In genomic region chr5:169701910-169702451, GRCh38 we compare ENCODE assay signal across 8 cellular contexts.
A peak's percentile ranks its signal among the peaks of the same experiment; 100 is the strongest.
DNase-seq lines count a peak whose midpoint lies in the region; FAIRE-seq and TF ChIP-seq lines count a peak whose summit lies in the region.

No MANE protein-coding gene starts in this region.

- H3K9me3 ChIP-seq in H1 (ENCODE audit: insufficient read depth in 2 of 2, low read depth in 1 of 2, low read length in 1 of 2) (no peaks in the 10 kb centered on the region; a peak in 1 of 4 replicates), prostate gland (no peaks in the 10 kb centered on the region), vagina (no peaks in the 10 kb centered on the region)

- intact Hi-C loops in prostate gland (cut with DNase I) (loop anchor here (5.0 kb wide), 1 partner anchor 280 kb away; the partner anchor contains the start of gene INSYN2B), vagina (cut with DNase I) (loop anchor here (10.0 kb wide), 1 partner anchor 283 kb away; the partner anchor contains the start of gene INSYN2B)

- no peak overlapping the region for H3K4me2 ChIP-seq in H1 (ENCODE audit: insufficient read depth in 1 of 2, low read depth in 2 of 2, low read length in 2 of 2)

- no peaks in the 10 kb centered on the region for H3K4me1 ChIP-seq in H1 (replicated peaks in 1 of 4; ENCODE audit: control insufficient read depth in 3 of 4, insufficient read depth in 4 of 4, low read length in 3 of 4)
- H3K4me1 ChIP-seq in prostate gland (replicated peaks): no peaks in the 10 kb centered on the region
- H3K4me1 ChIP-seq in vagina: no peaks in the 10 kb centered on the region

- no peak overlapping the region for H4K91ac ChIP-seq in H1 (replicated peaks; ENCODE audit: insufficient read length, low read length)

- H4K8ac ChIP-seq in H1 (ENCODE audit: extremely low read depth, insufficient read depth, low read length): no peak overlapping the region

- no peak for TF ChIP-seq EP300 in H1 (IDR thresholded peaks at IDR 0.05; ENCODE audit: borderline replicate concordance in 1 of 2, low read depth in 2 of 2, low read length in 2 of 2)

- no peak overlapping the region for H3K18ac ChIP-seq in H1 (ENCODE audit: extremely low read depth, low read length)

- no peak overlapping the region for H3K56ac ChIP-seq in H1 (replicated peaks; ENCODE audit: insufficient read length, low read depth, low read length)

- no peaks in the 10 kb centered on the region for H3K27me3 ChIP-seq in H1 (replicated peaks in 1 of 4; ENCODE audit: control insufficient read depth in 3 of 4, extremely low read depth in 1 of 4, insufficient read depth in 3 of 4, low read length in 3 of 4)
- peaks cover 3% of the 10 kb centered on the region for H3K27me3 ChIP-seq in prostate gland (replicated peaks; ENCODE audit: insufficient read depth)
- H3K27me3 ChIP-seq in vagina: no peaks in the 10 kb centered on the region

- no peaks in the 10 kb centered on the region for H4K20me1 ChIP-seq in H1 (replicated peaks in 1 of 2; ENCODE audit: control insufficient read depth in 1 of 2, insufficient read depth in 2 of 2, low read length in 2 of 2)

- no peaks in the 10 kb centered on the region for H3K36me3 ChIP-seq in H1 (ENCODE audit: control insufficient read depth in 2 of 4, insufficient read depth in 4 of 4, low read length in 3 of 4)
- H3K36me3 ChIP-seq in prostate gland: no peaks in the 10 kb centered on the region
- H3K36me3 ChIP-seq in vagina: no peaks in the 10 kb centered on the region

- no peak overlapping the region for H3K27ac ChIP-seq in H1 (ENCODE audit: low read depth, low read length)
- no peak overlapping the region for H3K27ac ChIP-seq in prostate gland
- no peak overlapping the region for H3K27ac ChIP-seq in vagina

- H2BK15ac ChIP-seq in H1 (ENCODE audit: low read length): no peak overlapping the region

- no peaks in the 10 kb centered on the region for H3K79me2 ChIP-seq in H1 (ENCODE audit: control insufficient read depth in 1 of 2, insufficient read depth in 2 of 2, low read length in 2 of 2)

- no peak for TF ChIP-seq POLR2A in H1 (IDR thresholded peaks at IDR 0.05; ENCODE audit: control extremely low read depth in 1 of 2, low read depth in 2 of 2, low read length in 2 of 2)
- no peak for TF ChIP-seq POLR2A in prostate gland (IDR thresholded peaks at IDR 0.05)
- TF ChIP-seq POLR2A in vagina (IDR thresholded peaks at IDR 0.05): no peak

- POLR2A ChIA-PET in H1 (lab: Charles Lee; ENCODE audit: partially characterized antibody): no interaction called here

- H2BK120ac ChIP-seq in H1 (replicated peaks; ENCODE audit: low read depth, low read length): no peak overlapping the region

- no peaks in the 10 kb centered on the region for H3K79me1 ChIP-seq in H1 (ENCODE audit: low read depth, low read length)

- no peaks in the 10 kb centered on the region for H3K23me2 ChIP-seq in H1 (ENCODE audit: low read depth, low read length)

- DNase-seq in NCI-H1092 treated with DMSO at 0.1 percent for 48 hours (lab: John Stamatoyannopoulos, UW) (peak; percentile 9), NCI-H1092 (lab: John Stamatoyannopoulos, UW) (no peak), NCI-H460 (ENCODE audit: extremely low read depth, low read depth) (peak; percentile 51), H1 (ENCODE audit: low read depth in 1 of 2, low spot score in 2 of 2) (no peak), prostate gland (ENCODE audit: low spot score) (no peak), vagina (ENCODE audit: extremely low spot score in 2 of 2) (no peak), NCI-H146 (lab: John Stamatoyannopoulos, UW) (no peak), NOMO-1 (lab: John Stamatoyannopoulos, UW; ENCODE audit: unreplicated experiment in 2 of 2) (no peak)

- H2BK20ac ChIP-seq in H1 (ENCODE audit: low read length): no peak overlapping the region

- H2AK5ac ChIP-seq in H1 (ENCODE audit: low read depth, low read length): no peak overlapping the region

- peak; percentile 66 to 74 for TF ChIP-seq RAD21 in H1 (IDR thresholded peaks at IDR 0.05 in 1 of 2, conservative IDR thresholded peaks at IDR 0.05 in 1 of 2; ENCODE audit: low read depth in 2 of 2, low read length in 2 of 2)

- no peak for FAIRE-seq in H1 (lab: Jason Lieb, UNC)

- no peak overlapping the region for H3K23ac ChIP-seq in H1 (ENCODE audit: insufficient read length)

- H3K4me3 ChIP-seq in H1 (ENCODE audit: extremely low read depth in 1 of 4, insufficient read depth in 2 of 4, low read depth in 3 of 4, low read length in 4 of 4) (no peak overlapping the region), prostate gland (no peak overlapping the region), vagina (no peak overlapping the region)

- no peak overlapping the region for H4K5ac ChIP-seq in H1 (ENCODE audit: insufficient read length, low read depth, low read length)

- CTCF ChIA-PET in H1 (lab: Charles Lee; ENCODE audit: partially characterized antibody): interaction anchor here (0.7 to 6.5 kb wide), 33 partner anchors 9 to 483 kb away, joined by 3 to 40 read pairs (median 4); partner anchors contain the start of gene INSYN2B

- peak in 2 of 3 experiments; percentile 31 to 54; a peak in 2 of 4 replicates for TF ChIP-seq CTCF in H1 (IDR thresholded peaks at IDR 0.05; ENCODE audit: control extremely low read depth in 1 of 3, insufficient read depth in 1 of 3, low read depth in 1 of 3, low read length in 3 of 3)
- TF ChIP-seq CTCF in prostate gland (IDR thresholded peaks at IDR 0.05): peak in 3 of 4 experiments; percentile 46 to 58 (median 57)
- no peak for TF ChIP-seq CTCF in vagina (IDR thresholded peaks at IDR 0.05)

- 83% methylated on average over 8 of the region's 8 CpGs; no CpG with 5 or more reads in 1 of the 2 experiments for WGBS in H1 (ENCODE audit: extremely low coverage in 1 of 2, insufficient coverage in 1 of 2, insufficient read length in 1 of 2, insufficient replicate concordance in 2 of 2, low coverage in 1 of 2, low lambda C conversion rate in 2 of 2, missing lambda C conversion rate in 1 of 2), 2 experiments
- WGBS in prostate gland: 53% methylated on average over 8 of the region's 8 CpGs

- H2AFZ ChIP-seq in H1 (ENCODE audit: low read length): no peak overlapping the region

- no peak overlapping the region for H3K4ac ChIP-seq in H1 (replicated peaks; ENCODE audit: insufficient read length, low read depth, low read length)

- H2BK12ac ChIP-seq in H1 (ENCODE audit: low read depth, low read length): no peak overlapping the region

- H3K9ac ChIP-seq in H1 (replicated peaks in 1 of 4; ENCODE audit: extremely low read depth in 1 of 4, low read depth in 3 of 4, low read length in 3 of 4): no peak overlapping the region

- no peak overlapping the region for H2BK5ac ChIP-seq in H1 (ENCODE audit: low read depth, low read length)

- no peak overlapping the region for H3K14ac ChIP-seq in H1 (ENCODE audit: insufficient read length)

TF ChIP-seq in H1, 55 proteins besides CTCF, POLR2A, EP300 and RAD21 (continues in another document):
- TF ChIP-seq SIN3A (conservative IDR thresholded peaks at IDR 0.05 in 1 of 2, IDR thresholded peaks at IDR 0.05 in 1 of 2; ENCODE audit: low read depth in 1 of 2, low read length in 2 of 2) (no peak), RFX5 (IDR thresholded peaks at IDR 0.05; ENCODE audit: borderline replicate concordance, low read depth, low read length) (no peak), SUZ12 (IDR thresholded peaks at IDR 0.05; ENCODE audit: low read length) (no peak), BCL11A (IDR thresholded peaks at IDR 0.05; ENCODE audit: low read depth in 2 of 2, low read length in 2 of 2) (no peak), RBBP5 (IDR thresholded peaks at IDR 0.05; ENCODE audit: borderline replicate concordance, low read depth, low read length) (no peak), CEBPB (IDR thresholded peaks at IDR 0.05; ENCODE audit: low read depth, low read length) (no peak)

Comparison
In these comparisons a context has a peak if more than half of its experiments do, and no peak if none do; other contexts are left out.
1. DNase-seq: peak in NCI-H1092 treated with DMSO at 0.1 percent for 48 hours (single experiment) and NCI-H460 (single experiment); none in NCI-H1092 (single experiment), H1 (0 of 2), prostate gland (single experiment), vagina (0 of 2), NCI-H146 (single experiment) and NOMO-1 (0 of 2).
2. CTCF ChIP-seq: peak in H1 (2 of 3) and prostate gland (3 of 4); none in vagina (0 of 3).